In genomic region chr14:44895716-44896115, GRCh38 we compare ENCODE assay signal across 18 cellular contexts.
A peak's percentile ranks its signal among the peaks of the same experiment; 100 is the strongest.
DNase-seq lines count a peak whose midpoint lies in the region; ATAC-seq, FAIRE-seq and TF ChIP-seq lines count a peak whose summit lies in the region.
"Had no signal": no experiment of that assay in that cellular context is flagged by ENCODE, and none has a peak within 500 bp of the region (broad histone marks: within the 10 kb centered on the region; RNA-seq: fewer than 3 reads in every experiment).

No MANE protein-coding gene starts in this region.

- H3K9ac ChIP-seq in mammary epithelial cell (ENCODE audit: insufficient read depth, low read length) (no peak overlapping the region), keratinocyte (ENCODE audit: control insufficient read depth, extremely low read depth, insufficient read depth, low read length) (no peak overlapping the region)
- H3K9ac ChIP-seq: KMS-11 had no signal

- in situ Hi-C loops in mammary epithelial cell (cut with MboI; ENCODE audit: low sequenced_read_pairs in 2 of 2) = no loop called here

- dilution Hi-C loops in mammary epithelial cell (cut with HindIII; ENCODE audit: low sequenced_read_pairs) = no loop called here
- dilution Hi-C loops in keratinocyte (cut with MboI; ENCODE audit: extremely low pct_ligation_motif_present, low sequenced_read_pairs) = no loop called here

- H2AFZ ChIP-seq in mammary epithelial cell (ENCODE audit: low read depth, low read length) (no peak overlapping the region), keratinocyte (ENCODE audit: control insufficient read depth, low read length) (peak overlapping the region; percentile 40)

- DNase-seq in mammary epithelial cell = peak; percentile 48
- no peak for DNase-seq in MCF 10A (ENCODE audit: unreplicated experiment)
- DNase-seq in amniotic stem cell (lab: John Stamatoyannopoulos, UW) = peak; percentile 43
- DNase-seq in keratinocyte (ENCODE audit: low read depth, low spot score) = no peak
- peak; percentile 53 for DNase-seq in urothelium cell line (ENCODE audit: low spot score)
- DNase-seq in activated CD4-positive, alpha-beta T cell treated with anti-CD3 and anti-CD28 coated beads for 36 hours = no peak
- no peak for DNase-seq in immature natural killer cell
- DNase-seq: activated T-cell treated with anti-CD3 and anti-CD28 coated beads, Interleukin-2, amount 50 U/mL, for 24 hours; cerebellar nuclear complex; midbrain; NCI-H2171; spleen; WERI-Rb-1 had no signal

- H3K27me3 ChIP-seq in mammary epithelial cell (ENCODE audit: insufficient read depth, low read length) = no peaks in the 10 kb centered on the region
- no peaks in the 10 kb centered on the region for H3K27me3 ChIP-seq in keratinocyte (ENCODE audit: control insufficient read depth, extremely low read depth, insufficient read depth, low read length)
- H3K27me3 ChIP-seq: spleen had no signal

- H3K27ac ChIP-seq in mammary epithelial cell (ENCODE audit: insufficient read depth, low read depth, low read length) = no peak overlapping the region
- H3K27ac ChIP-seq in keratinocyte (ENCODE audit: control insufficient read depth, insufficient read depth, low read length) = peak overlapping the region; percentile 31
- H3K27ac ChIP-seq: KMS-11, WERI-Rb-1 had no signal

- H3K9me1 ChIP-seq in keratinocyte (ENCODE audit: control insufficient read depth, extremely low read depth, insufficient read depth, low read length) = no peaks in the 10 kb centered on the region

- intact Hi-C loops in mammary epithelial cell (cut with micrococcal nuclease) (loop anchor here (5.0 kb wide), 2 partner anchors 67 to 192 kb away; partner anchors contain the start of genes KLHL28 and TOGARAM1), MCF 10A (cut with micrococcal nuclease) (no loop called here)
- intact Hi-C loops in activated CD4-positive, alpha-beta T cell treated with anti-CD3 and anti-CD28 coated beads for 36 hours (cut with DNase I, micrococcal nuclease) = no loop called here

- H3K4me1 ChIP-seq in mammary epithelial cell (ENCODE audit: insufficient read depth, low read length) (peaks cover 5% of the 10 kb centered on the region), keratinocyte (ENCODE audit: control insufficient read depth, extremely low read depth, insufficient read depth, low read length) (peaks cover 8% of the 10 kb centered on the region)

- no peak for ATAC-seq in GM21619 (IDR thresholded peaks at IDR 0.05; ENCODE audit: unreplicated experiment)
- ATAC-seq in activated CD4-positive, alpha-beta T cell treated with anti-CD3 and anti-CD28 coated beads for 36 hours = no peak
- ATAC-seq: A549, GM23338, Right ventricle myocardium inferior had no signal

- H3K27me3 Mint-ChIP-seq in MCF 10A (ENCODE audit: insufficient read depth, unreplicated experiment) = no peaks in the 10 kb centered on the region
- no peaks in the 10 kb centered on the region for H3K27me3 Mint-ChIP-seq in activated CD4-positive, alpha-beta T cell treated with anti-CD3 and anti-CD28 coated beads for 36 hours
- peaks cover 2 to 14% (median 11%) of the 10 kb centered on the region in 3 donors for H3K27me3 Mint-ChIP-seq in immature natural killer cell (ENCODE audit: low read depth in 3 of 3)
- H3K27me3 Mint-ChIP-seq: activated T-cell treated with anti-CD3 and anti-CD28 coated beads, Interleukin-2, amount 50 U/mL, for 24 hours had no signal

- H3K79me2 ChIP-seq in mammary epithelial cell (ENCODE audit: insufficient read depth, low read length) (peaks cover 9% of the 10 kb centered on the region), keratinocyte (ENCODE audit: control insufficient read depth, insufficient read depth, low read length) (no peaks in the 10 kb centered on the region)

- no peak for TF ChIP-seq CTCF in mammary epithelial cell (conservative IDR thresholded peaks at IDR 0.05 in 1 of 2, IDR thresholded peaks at IDR 0.05 in 1 of 2; ENCODE audit: extremely low read depth in 1 of 2, insufficient read depth in 1 of 2, low read depth in 1 of 2, low read length in 2 of 2)
- TF ChIP-seq CTCF in MCF 10A (IDR thresholded peaks at IDR 0.05; ENCODE audit: unreplicated experiment) = no peak
- no peak for TF ChIP-seq CTCF in keratinocyte (optimal IDR thresholded peaks at IDR 0.05 in 1 of 3, IDR thresholded peaks at IDR 0.05 in 1 of 3, conservative IDR thresholded peaks at IDR 0.05 in 1 of 3; ENCODE audit: extremely low read depth in 1 of 3, insufficient read depth in 2 of 3, low read length in 3 of 3)

- BruUV-seq in mammary epithelial cell (replicated peaks; lab: Mats Ljungman, UMichigan) = no TSS peak
- BruUV-seq in MCF 10A (replicated peaks; lab: Mats Ljungman, UMichigan) = no TSS peak

- H3K4me3 Mint-ChIP-seq in MCF 10A (ENCODE audit: unreplicated experiment) (no peak overlapping the region), immature natural killer cell (peak overlapping the region in 1 of 5 donors; percentile 6)
- no peak overlapping the region for H3K4me3 Mint-ChIP-seq in activated CD4-positive, alpha-beta T cell treated with anti-CD3 and anti-CD28 coated beads for 36 hours
- H3K4me3 Mint-ChIP-seq: activated T-cell treated with anti-CD3 and anti-CD28 coated beads, Interleukin-2, amount 50 U/mL, for 24 hours; GM23338 had no signal

- H3K4me3 ChIP-seq in mammary epithelial cell (replicated peaks in 1 of 3; ENCODE audit: insufficient read depth in 1 of 3, low read depth in 2 of 3, low read length in 3 of 3) (no peak overlapping the region), keratinocyte (ENCODE audit: control insufficient read depth in 2 of 3, extremely low read depth in 1 of 3, insufficient read depth in 2 of 3, low read depth in 1 of 3, low read length in 3 of 3) (no peak overlapping the region)
- H3K4me3 ChIP-seq: GM23338 had no signal

- H3K4me1 Mint-ChIP-seq in MCF 10A (ENCODE audit: insufficient read depth, unreplicated experiment) = peaks cover 6% of the 10 kb centered on the region
- H3K4me1 Mint-ChIP-seq in activated CD4-positive, alpha-beta T cell treated with anti-CD3 and anti-CD28 coated beads for 36 hours = peaks cover 18% of the 10 kb centered on the region
- peaks cover 17 to 22% of the 10 kb centered on the region in 2 donors for H3K4me1 Mint-ChIP-seq in immature natural killer cell

- POLR2A ChIA-PET in MCF 10A (lab: Yijun Ruan, JAX) = interaction anchor here (1.5 to 3.7 kb wide), 2 partner anchors 66 to 192 kb away, joined by 4 to 23 read pairs; partner anchors contain the start of genes KLHL28 and TOGARAM1
- POLR2A ChIA-PET in activated CD4-positive, alpha-beta T cell treated with anti-CD3 and anti-CD28 coated beads for 36 hours (lab: Charles Lee) = no interaction called here

- H3K36me3 ChIP-seq in mammary epithelial cell (ENCODE audit: insufficient read depth, low read length) = no peaks in the 10 kb centered on the region
- H3K36me3 ChIP-seq in keratinocyte (ENCODE audit: control insufficient read depth in 2 of 2, extremely low read depth in 1 of 2, insufficient read depth in 2 of 2, low read length in 2 of 2) = no peaks in the 10 kb centered on the region
- H3K36me3 ChIP-seq: spleen, WERI-Rb-1 had no signal

- CTCF ChIA-PET in mammary epithelial cell (lab: Charles Lee; ENCODE audit: low non-redundant PET) (no interaction called here), MCF 10A (lab: Yijun Ruan, JAX) (interaction anchor here (0.7 to 0.9 kb wide), 2 partner anchors 26 to 373 kb away, joined by 3 read pairs; no protein-coding TSS in a partner anchor)
- CTCF ChIA-PET in activated CD4-positive, alpha-beta T cell treated with anti-CD3 and anti-CD28 coated beads for 36 hours (lab: Charles Lee) = interaction anchor here (0.7 to 1.7 kb wide), 3 partner anchors 8 to 373 kb away, joined by 4 to 6 read pairs (median 5); partner anchors contain the start of gene MIS18BP1

- H3K36me3 Mint-ChIP-seq in MCF 10A (ENCODE audit: insufficient read depth, unreplicated experiment) (peaks cover 10% of the 10 kb centered on the region), immature natural killer cell (no peaks in the 10 kb centered on the region)
- H3K36me3 Mint-ChIP-seq in activated CD4-positive, alpha-beta T cell treated with anti-CD3 and anti-CD28 coated beads for 36 hours (ENCODE audit: low read depth) = peaks cover 1% of the 10 kb centered on the region

- H3K9me3 Mint-ChIP-seq in MCF 10A (ENCODE audit: unreplicated experiment) (no peaks in the 10 kb centered on the region), immature natural killer cell (no peaks in the 10 kb centered on the region)
- H3K9me3 Mint-ChIP-seq in activated CD4-positive, alpha-beta T cell treated with anti-CD3 and anti-CD28 coated beads for 36 hours (ENCODE audit: low read depth) = peaks cover 5% of the 10 kb centered on the region
- H3K9me3 Mint-ChIP-seq: activated T-cell treated with anti-CD3 and anti-CD28 coated beads, Interleukin-2, amount 50 U/mL, for 24 hours; GM23338 had no signal

- H3K4me2 ChIP-seq in mammary epithelial cell (ENCODE audit: insufficient read depth, low read depth, low read length) = no peak overlapping the region
- no peak overlapping the region for H3K4me2 ChIP-seq in keratinocyte (ENCODE audit: control insufficient read depth, extremely low read depth, insufficient read depth, low read depth, low read length)
- H3K4me2 ChIP-seq: GM23338, KMS-11 had no signal

- no peak for FAIRE-seq in keratinocyte (lab: Jason Lieb, UNC)
- peak; percentile 23 for FAIRE-seq in urothelium cell line (lab: Jason Lieb, UNC)
- FAIRE-seq: A549 had no signal

- WGBS in mammary epithelial cell (ENCODE audit: low coverage, missing lambda C conversion rate) = 49% methylated on average over 2 of the region's 2 CpGs

- H3K27ac Mint-ChIP-seq in MCF 10A (ENCODE audit: low read depth, unreplicated experiment) = no peak overlapping the region
- no peak overlapping the region for H3K27ac Mint-ChIP-seq in activated CD4-positive, alpha-beta T cell treated with anti-CD3 and anti-CD28 coated beads for 36 hours
- peak overlapping the region in 2 of 6 donors; percentile 6 to 42 for H3K27ac Mint-ChIP-seq in immature natural killer cell
- H3K27ac Mint-ChIP-seq: activated T-cell treated with anti-CD3 and anti-CD28 coated beads, Interleukin-2, amount 50 U/mL, for 24 hours; GM23338 had no signal

- H4K20me1 ChIP-seq in mammary epithelial cell (ENCODE audit: insufficient read depth, low read length) (no peaks in the 10 kb centered on the region), keratinocyte (ENCODE audit: control insufficient read depth, extremely low read depth, insufficient read depth, low read length) (no peaks in the 10 kb centered on the region)

- H3K9me3 ChIP-seq in mammary epithelial cell (replicated peaks; ENCODE audit: insufficient read depth, low read length) (no peaks in the 10 kb centered on the region), keratinocyte (ENCODE audit: control insufficient read depth, low read depth, low read length) (no peaks in the 10 kb centered on the region)

Comparison
In these comparisons a context has a peak if more than half of its experiments do, and no peak if none do; other contexts are left out.
1. DNase-seq: peak in mammary epithelial cell (single experiment), amniotic stem cell (single experiment) and urothelium cell line (single experiment); none in MCF 10A (single experiment), keratinocyte (single experiment), activated CD4-positive, alpha-beta T cell treated with anti-CD3 and anti-CD28 coated beads for 36 hours (single experiment) and immature natural killer cell (0 of 3).